2 cellular contexts compared by ENCODE assay signal in the genomic region with DNA sequence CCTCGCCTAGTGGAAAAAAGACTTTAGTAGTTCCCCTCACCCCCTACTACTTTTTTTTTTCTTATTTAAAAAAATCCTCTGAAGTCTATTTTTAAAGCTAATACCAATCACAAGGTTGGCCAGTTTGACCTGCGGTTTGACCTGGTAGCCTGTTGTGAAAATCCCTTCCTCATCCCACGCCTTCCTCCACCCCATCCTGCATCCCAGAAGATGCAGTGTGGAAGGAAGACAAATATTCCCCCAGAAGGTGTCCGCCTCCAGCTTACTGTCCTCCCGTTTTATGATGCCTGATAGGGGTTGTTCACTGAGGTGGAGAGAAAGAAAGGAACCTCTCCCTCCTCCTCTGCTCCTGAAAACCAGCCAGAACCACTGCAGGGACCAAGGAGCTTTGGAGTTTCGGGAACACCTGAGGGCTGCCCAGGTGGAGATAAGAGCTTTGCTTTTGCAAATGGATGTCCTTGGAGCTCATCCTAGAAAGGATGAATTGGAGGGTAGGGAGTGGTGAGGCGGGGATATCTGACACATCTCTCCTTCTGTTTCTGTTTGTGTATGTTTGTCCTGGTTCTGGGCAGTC.
TF ChIP-seq lines count a peak whose summit lies in the region.

No MANE protein-coding gene starts in this region.

TF ChIP-seq in IMR-90, 13 proteins besides CTCF, POLR2A, EP300 and RAD21:
- TF ChIP-seq RCOR1 (IDR thresholded peaks at IDR 0.05; ENCODE audit: insufficient replicate concordance, low read length): no peak
- no peak for TF ChIP-seq BHLHE40 (IDR thresholded peaks at IDR 0.05; ENCODE audit: low read depth, low read length)
- no peak for TF ChIP-seq SMC3 (IDR thresholded peaks at IDR 0.05; ENCODE audit: low read depth, low read length)
- no peak for TF ChIP-seq RFX5 (IDR thresholded peaks at IDR 0.05; ENCODE audit: low read depth, low read length)
- TF ChIP-seq CEBPB (IDR thresholded peaks at IDR 0.05; ENCODE audit: low read depth, low read length): no peak

TF ChIP-seq in H1, 55 proteins besides CTCF, POLR2A, EP300 and RAD21:
- peak; percentile 41; the same call in 1 of the 2 replicates for TF ChIP-seq SUZ12 (IDR thresholded peaks at IDR 0.05; ENCODE audit: low read length)
- TF ChIP-seq EZH2 (IDR thresholded peaks at IDR 0.05; ENCODE audit: low read depth, low read length, severe bottlenecking): peak; percentile 56
- no peak for TF ChIP-seq SP4 (IDR thresholded peaks at IDR 0.05; ENCODE audit: low read length)
